12 cellular contexts compared by ENCODE assay signal in genomic region chr15:95864467-95864886, GRCh38.
A peak's percentile ranks its signal among the peaks of the same experiment; 100 is the strongest.
DNase-seq lines count a peak whose midpoint lies in the region; ATAC-seq lines count a peak whose summit lies in the region.
"Had no signal": no experiment of that assay in that cellular context is flagged by ENCODE, and none has a peak within 500 bp of the region (broad histone marks: within the 10 kb centered on the region; RNA-seq: fewer than 3 reads in every experiment).

No MANE protein-coding gene starts in this region.

- ATAC-seq in GM21786 (IDR thresholded peaks at IDR 0.05; ENCODE audit: unreplicated experiment) (peak; percentile 79), HG03469 (IDR thresholded peaks at IDR 0.05; ENCODE audit: unreplicated experiment) (peak; percentile 89)
- ATAC-seq in naive thymus-derived CD4-positive, alpha-beta T cell = peak; percentile 60
- ATAC-seq: activated naive CD4-positive, alpha-beta T cell treated with anti-CD3 and anti-CD28 coated beads, Interleukin-2, amount 50 U/mL, for 72 hours had no signal

- no peak overlapping the region for H3K27ac ChIP-seq in naive thymus-derived CD4-positive, alpha-beta T cell (ENCODE audit: low read depth, low read length)

- H3K36me3 ChIP-seq in naive thymus-derived CD4-positive, alpha-beta T cell (ENCODE audit: control insufficient read depth in 2 of 3, insufficient read depth in 3 of 3, low read length in 3 of 3) = no peaks in the 10 kb centered on the region

- no peaks in the 10 kb centered on the region for H3K9me3 ChIP-seq in naive thymus-derived CD4-positive, alpha-beta T cell (ENCODE audit: control insufficient read depth in 2 of 3, low read length in 3 of 3)

- peaks cover 0 to 67% (median 17%) of the 10 kb centered on the region in 5 donors for H3K27me3 Mint-ChIP-seq in naive thymus-derived CD4-positive, alpha-beta T cell

- no peaks in the 10 kb centered on the region for H3K9me3 Mint-ChIP-seq in naive thymus-derived CD4-positive, alpha-beta T cell
- H3K9me3 Mint-ChIP-seq: activated naive CD4-positive, alpha-beta T cell treated with anti-CD3 and anti-CD28 coated beads, Interleukin-2, amount 50 U/mL, for 72 hours; HFFc6 had no signal

- H3K4me1 ChIP-seq in naive thymus-derived CD4-positive, alpha-beta T cell (ENCODE audit: control insufficient read depth in 2 of 2, insufficient read depth in 2 of 2, low read length in 2 of 2) = peaks cover 0 to 7% of the 10 kb centered on the region in 2 donors

- DNase-seq in NCI-H2196 (lab: John Stamatoyannopoulos, UW; ENCODE audit: unreplicated experiment) = peak; percentile 31
- no peak for DNase-seq in NCI-H2196 treated with DMSO at 0.1 percent for 48 hours (lab: John Stamatoyannopoulos, UW; ENCODE audit: unreplicated experiment)
- DNase-seq in naive thymus-derived CD4-positive, alpha-beta T cell = no peak
- no peak for DNase-seq in GF-D8 (lab: John Stamatoyannopoulos, UW)
- no peak for DNase-seq in NCI-H524 (lab: John Stamatoyannopoulos, UW)
- no peak for DNase-seq in HPDE6-E6E7 (ENCODE audit: extremely low spot score)
- DNase-seq: activated CD4-positive, alpha-beta T cell treated with anti-CD3 and anti-CD28 coated beads, Interleukin-2, amount 50 U/mL, for 1 hour; HFFc6; NCI-H748 treated with DMSO at 0.1 percent for 48 hours had no signal

- POLR2A ChIA-PET in naive thymus-derived CD4-positive, alpha-beta T cell (lab: Charles Lee) = no interaction called here

- H3K27ac Mint-ChIP-seq in naive thymus-derived CD4-positive, alpha-beta T cell = peak overlapping the region in 1 of 9 donors; percentile 82
- H3K27ac Mint-ChIP-seq: activated naive CD4-positive, alpha-beta T cell treated with anti-CD3 and anti-CD28 coated beads, Interleukin-2, amount 50 U/mL, for 72 hours; HFFc6 had no signal

- H3K4me1 Mint-ChIP-seq in naive thymus-derived CD4-positive, alpha-beta T cell = peaks cover under 1 to 43% (median 8%) of the 10 kb centered on the region in 7 donors

- H3K4me3 ChIP-seq in naive thymus-derived CD4-positive, alpha-beta T cell (ENCODE audit: low read length) = no peak overlapping the region

- peak overlapping the region in 1 of 10 donors; percentile 45 for H3K4me3 Mint-ChIP-seq in naive thymus-derived CD4-positive, alpha-beta T cell
- H3K4me3 Mint-ChIP-seq: HFFc6 had no signal

- CTCF ChIA-PET in naive thymus-derived CD4-positive, alpha-beta T cell (lab: Charles Lee) = no interaction called here

- no peaks in the 10 kb centered on the region for H3K27me3 ChIP-seq in naive thymus-derived CD4-positive, alpha-beta T cell (ENCODE audit: control insufficient read depth in 2 of 2, insufficient read depth in 2 of 2, low read length in 2 of 2)

- H3K36me3 Mint-ChIP-seq in naive thymus-derived CD4-positive, alpha-beta T cell = peaks cover 0 to 12% (median 0%) of the 10 kb centered on the region in 5 donors
- H3K36me3 Mint-ChIP-seq: activated naive CD4-positive, alpha-beta T cell treated with anti-CD3 and anti-CD28 coated beads, Interleukin-2, amount 50 U/mL, for 72 hours had no signal

- intact Hi-C loops in naive thymus-derived CD4-positive, alpha-beta T cell (cut with micrococcal nuclease) = loop anchor here in 1 of 2 donors (1.0 to 10.0 kb wide), 3 partner anchors 25 to 1280 kb away; no protein-coding TSS in a partner anchor
